ENCODE assay signal across 8 cellular contexts in the genomic region with DNA sequence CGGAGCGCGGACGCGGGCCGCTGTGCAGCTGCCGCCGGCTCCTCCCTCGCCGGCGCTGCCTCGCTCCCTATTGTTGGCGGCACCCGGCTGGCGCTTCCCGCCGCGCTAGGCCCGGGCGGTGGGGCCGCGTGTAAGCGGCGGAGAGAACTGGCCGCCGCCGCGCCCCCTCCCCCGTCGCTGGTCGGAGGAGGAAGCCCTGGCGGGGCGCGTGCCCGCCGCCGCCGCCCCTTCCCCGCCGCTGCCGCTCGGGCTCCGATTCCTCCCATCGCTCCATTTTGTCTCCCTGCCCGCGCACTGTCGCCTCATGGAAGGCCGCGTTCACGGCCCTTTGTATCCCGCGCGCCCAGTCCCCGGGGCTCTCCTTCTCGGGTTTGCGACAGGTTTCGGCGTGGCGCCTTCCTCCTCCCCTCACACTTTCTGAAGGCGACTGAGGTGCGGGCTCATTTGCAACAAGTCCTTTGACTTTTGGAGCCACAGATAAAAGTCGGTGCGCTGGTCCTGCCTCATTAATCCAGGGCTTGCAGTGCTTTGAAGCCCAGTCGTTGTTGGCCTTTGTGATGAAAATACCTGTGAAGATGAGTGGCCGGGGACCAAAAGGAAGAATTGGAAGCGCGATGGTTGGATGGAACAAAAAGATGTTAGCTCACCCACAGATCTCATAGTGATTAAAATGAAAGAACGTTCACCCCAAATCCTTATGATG. TPM values are rescaled to one million over a fixed set of nuclear protein-coding genes. Genes with fewer than 3 reads are reported as not detected.
DNase-seq lines count a peak whose midpoint lies in the region; ATAC-seq and TF ChIP-seq lines count a peak whose summit lies in the region.

No MANE protein-coding gene starts in this region.

- peak overlapping the region; percentile 78 for H3K4me2 ChIP-seq in OCI-LY3 (ENCODE audit: low read length)
- no peak overlapping the region for H3K4me2 ChIP-seq in neural cell (ENCODE audit: low read length)

- no peaks in the 10 kb centered on the region for H3K9me2 ChIP-seq in neural cell (ENCODE audit: insufficient read depth, low read length)

- no peak for TF ChIP-seq EP300 in neural cell (conservative IDR thresholded peaks at IDR 0.05; ENCODE audit: poor library complexity, severe bottlenecking)

- no peak for TF ChIP-seq RAD21 in neural cell (conservative IDR thresholded peaks at IDR 0.05)

- H2AFZ ChIP-seq in OCI-LY3 (ENCODE audit: low read depth, low read length) (no peak overlapping the region), neural cell (ENCODE audit: low read depth, low read length) (peak overlapping the region; percentile 48)

- TF ChIP-seq CTCF in AG10803 (conservative IDR thresholded peaks at IDR 0.05; ENCODE audit: low read length) (no peak), OCI-LY3 (IDR thresholded peaks at IDR 0.05; ENCODE audit: low read depth, low read length) (no peak), fibroblast of the aortic adventitia (IDR thresholded peaks at IDR 0.05; ENCODE audit: insufficient read depth, low read length) (no peak), neural cell (IDR thresholded peaks at IDR 0.05; ENCODE audit: poor library complexity, severe bottlenecking) (no peak)

- peaks cover 38% of the 10 kb centered on the region for H3K4me1 ChIP-seq in OCI-LY3 (ENCODE audit: low read length)
- peaks cover 1 to 38% (median 30%) of the 10 kb centered on the region in 5 donors for H3K4me1 ChIP-seq in subcutaneous abdominal adipose tissue (ENCODE audit: control insufficient read depth in 5 of 5, insufficient read depth in 5 of 5, low read length in 5 of 5)

- H3K36me3 ChIP-seq in OCI-LY3 (replicated peaks; ENCODE audit: low read depth, low read length) (peaks cover 3% of the 10 kb centered on the region), neural cell (ENCODE audit: insufficient read depth, low read length) (no peaks in the 10 kb centered on the region), subcutaneous abdominal adipose tissue (ENCODE audit: control insufficient read depth in 5 of 5, insufficient read depth in 5 of 5, low read length in 5 of 5) (peaks cover 0 to 3% (median 0%) of the 10 kb centered on the region in 5 donors)

- no peaks in the 10 kb centered on the region for H3K27me3 ChIP-seq in OCI-LY3 (ENCODE audit: low read depth, low read length)
- no peaks in the 10 kb centered on the region for H3K27me3 ChIP-seq in neural cell (ENCODE audit: insufficient read depth, low read depth, low read length)
- H3K27me3 ChIP-seq in subcutaneous abdominal adipose tissue (ENCODE audit: control insufficient read depth in 5 of 5, insufficient read depth in 4 of 5, low read length in 5 of 5) = no peaks in the 10 kb centered on the region

- no peaks in the 10 kb centered on the region for H3K9me3 ChIP-seq in OCI-LY3 (ENCODE audit: insufficient read depth, low read length)
- H3K9me3 ChIP-seq in neural cell (ENCODE audit: low read length) = no peaks in the 10 kb centered on the region
- H3K9me3 ChIP-seq in subcutaneous abdominal adipose tissue (ENCODE audit: control insufficient read depth in 5 of 5, low read length in 5 of 5) = no peaks in the 10 kb centered on the region

- peaks cover 48% of the 10 kb centered on the region for H4K20me1 ChIP-seq in OCI-LY3 (ENCODE audit: insufficient read depth, low read length)
- H4K20me1 ChIP-seq in neural cell (ENCODE audit: insufficient read depth) = peaks cover 26% of the 10 kb centered on the region

- H3F3A ChIP-seq in neural cell (ENCODE audit: insufficient read depth, low read length, poor library complexity, severe bottlenecking) = peaks cover 7% of the 10 kb centered on the region

- DNase-seq in AG10803 (ENCODE audit: low read depth) = peak; percentile 34
- DNase-seq in activated effector memory CD4-positive, alpha-beta T cell treated with Interleukin-2 at 50 U/mL for 16 hours = peak; percentile 36
- peak; percentile 15 for DNase-seq in fibroblast of the aortic adventitia (ENCODE audit: low read depth)

- H3K9ac ChIP-seq in OCI-LY3 (ENCODE audit: low read length) (peak overlapping the region; percentile 95), neural cell (ENCODE audit: low read length) (peak overlapping the region; percentile 97), subcutaneous abdominal adipose tissue (ENCODE audit: low read length in 5 of 5) (peak overlapping the region; percentile 73 to 91 (median 87))

- H3K4me3 ChIP-seq in AG10803 (ENCODE audit: low read length) = peak overlapping the region; percentile 76
- peak overlapping the region; percentile 97 for H3K4me3 ChIP-seq in OCI-LY3 (ENCODE audit: low read length)
- peak overlapping the region; percentile 84 for H3K4me3 ChIP-seq in fibroblast of the aortic adventitia (ENCODE audit: low read depth, low read length)
- H3K4me3 ChIP-seq in neural cell (ENCODE audit: low read length) = peak overlapping the region; percentile 92
- H3K4me3 ChIP-seq in subcutaneous abdominal adipose tissue (ENCODE audit: low read depth in 1 of 5, low read length in 5 of 5) = peak overlapping the region; percentile 79 to 88 (median 86)

- ATAC-seq in GM18870 (IDR thresholded peaks at IDR 0.05; ENCODE audit: unreplicated experiment) = peak; percentile 5
- peak; percentile 39 for ATAC-seq in HG03135 (IDR thresholded peaks at IDR 0.05; ENCODE audit: unreplicated experiment)

- H3K79me2 ChIP-seq in OCI-LY3 (ENCODE audit: low read length) (peaks cover 60% of the 10 kb centered on the region), neural cell (replicated peaks; ENCODE audit: insufficient read depth, low read length) (peaks cover 51% of the 10 kb centered on the region)

- H3K27ac ChIP-seq in OCI-LY3 (ENCODE audit: low read length) (peak overlapping the region; percentile 75), neural cell (ENCODE audit: low read length) (peak overlapping the region; percentile 99), subcutaneous abdominal adipose tissue (ENCODE audit: low read depth, low read length) (peak overlapping the region; percentile 83)

TF ChIP-seq in neural cell, 6 proteins besides CTCF, POLR2A, EP300 and RAD21:
- TF ChIP-seq EZH2 (IDR thresholded peaks at IDR 0.05; ENCODE audit: borderline replicate concordance, insufficient read depth, low read length, poor library complexity, severe bottlenecking) (no peak), MXI1 (conservative IDR thresholded peaks at IDR 0.05; ENCODE audit: poor library complexity, severe bottlenecking) (peak; percentile 42), TAF1 (IDR thresholded peaks at IDR 0.05; ENCODE audit: low read depth) (no peak), SMC3 (conservative IDR thresholded peaks at IDR 0.05; ENCODE audit: poor library complexity) (no peak)
- TF ChIP-seq, protein P1, sequence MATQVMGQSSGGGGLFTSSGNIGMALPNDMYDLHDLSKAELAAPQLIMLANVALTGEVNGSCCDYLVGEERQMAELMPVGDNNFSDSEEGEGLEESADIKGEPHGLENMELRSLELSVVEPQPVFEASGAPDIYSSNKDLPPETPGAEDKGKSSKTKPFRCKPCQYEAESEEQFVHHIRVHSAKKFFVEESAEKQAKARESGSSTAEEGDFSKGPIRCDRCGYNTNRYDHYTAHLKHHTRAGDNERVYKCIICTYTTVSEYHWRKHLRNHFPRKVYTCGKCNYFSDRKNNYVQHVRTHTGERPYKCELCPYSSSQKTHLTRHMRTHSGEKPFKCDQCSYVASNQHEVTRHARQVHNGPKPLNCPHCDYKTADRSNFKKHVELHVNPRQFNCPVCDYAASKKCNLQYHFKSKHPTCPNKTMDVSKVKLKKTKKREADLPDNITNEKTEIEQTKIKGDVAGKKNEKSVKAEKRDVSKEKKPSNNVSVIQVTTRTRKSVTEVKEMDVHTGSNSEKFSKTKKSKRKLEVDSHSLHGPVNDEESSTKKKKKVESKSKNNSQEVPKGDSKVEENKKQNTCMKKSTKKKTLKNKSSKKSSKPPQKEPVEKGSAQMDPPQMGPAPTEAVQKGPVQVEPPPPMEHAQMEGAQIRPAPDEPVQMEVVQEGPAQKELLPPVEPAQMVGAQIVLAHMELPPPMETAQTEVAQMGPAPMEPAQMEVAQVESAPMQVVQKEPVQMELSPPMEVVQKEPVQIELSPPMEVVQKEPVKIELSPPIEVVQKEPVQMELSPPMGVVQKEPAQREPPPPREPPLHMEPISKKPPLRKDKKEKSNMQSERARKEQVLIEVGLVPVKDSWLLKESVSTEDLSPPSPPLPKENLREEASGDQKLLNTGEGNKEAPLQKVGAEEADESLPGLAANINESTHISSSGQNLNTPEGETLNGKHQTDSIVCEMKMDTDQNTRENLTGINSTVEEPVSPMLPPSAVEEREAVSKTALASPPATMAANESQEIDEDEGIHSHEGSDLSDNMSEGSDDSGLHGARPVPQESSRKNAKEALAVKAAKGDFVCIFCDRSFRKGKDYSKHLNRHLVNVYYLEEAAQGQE (IDR thresholded peaks at IDR 0.05; ENCODE audit: borderline replicate concordance) = peak; percentile 46
TF ChIP-seq in neural cell: peak in this region for 2.

RNA-seq across cellular contexts. Expression of gene CPSF6, which starts 0.7 kb away (rescaled TPM):
- total RNA-seq in fibroblast of the aortic adventitia (ENCODE audit: low replicate concordance) = 13.4 and 25.8 TPM in 2 replicates
- polyA plus RNA-seq in neural cell = 162 and 180 TPM in 2 replicates
- 184 and 216 TPM in 2 replicates for polyA minus RNA-seq in neural cell

Comparison
In these comparisons a context has a peak if more than half of its experiments do, and no peak if none do; other contexts are left out.
1. Peak in every context shown above with its lines: DNase-seq, ATAC-seq, H3K4me3 ChIP-seq and H3K27ac ChIP-seq.